In genomic region chr2:12271589-12271984, GRCh38 we compare ENCODE assay signal across 15 cellular contexts.
DNase-seq lines count a peak whose midpoint lies in the region; ATAC-seq and TF ChIP-seq lines count a peak whose summit lies in the region.
"Had no signal": no experiment of that assay in that cellular context is flagged by ENCODE, and none has a peak within 500 bp of the region (broad histone marks: within the 10 kb centered on the region; RNA-seq: fewer than 3 reads in every experiment).

No MANE protein-coding gene starts in this region.

- no peaks in the 10 kb centered on the region for H3K36me3 ChIP-seq in hepatocyte (replicated peaks; ENCODE audit: insufficient read depth, low read depth)
- H3K36me3 ChIP-seq: esophagus squamous epithelium had no signal

- H3K27ac Mint-ChIP-seq in activated CD4-positive, alpha-beta T cell treated with anti-CD3 and anti-CD28 coated beads, Interleukin-2, amount 10 ng/mL, durations not matched to agents 7 days and 5 days = peak overlapping the region; percentile 50
- H3K27ac Mint-ChIP-seq in memory B cell (peak overlapping the region; percentile 94), Calu3 (ENCODE audit: unreplicated experiment) (no peak overlapping the region)
- H3K27ac Mint-ChIP-seq: activated naive CD4-positive, alpha-beta T cell treated with anti-CD3 and anti-CD28 coated beads for 36 hours had no signal

- no TSS peak for BruUV-seq in Calu3 (replicated peaks; lab: Mats Ljungman, UMichigan)

- no peaks in the 10 kb centered on the region for H3K9me2 ChIP-seq in hepatocyte (replicated peaks; ENCODE audit: insufficient read depth)

- H3K4me1 ChIP-seq in hepatocyte (ENCODE audit: insufficient read depth) = no peaks in the 10 kb centered on the region
- H3K4me1 ChIP-seq: esophagus squamous epithelium had no signal

- ATAC-seq in GM21526 (IDR thresholded peaks at IDR 0.05; ENCODE audit: low FRiP score, unreplicated experiment) (peak; percentile 51), HG03521 (IDR thresholded peaks at IDR 0.05; ENCODE audit: unreplicated experiment) (peak; percentile 40), memory B cell (ENCODE audit: low read depth) (peak; percentile 84)

- H3K4me2 ChIP-seq in hepatocyte = no peak overlapping the region

- no peaks in the 10 kb centered on the region for H3K79me2 ChIP-seq in hepatocyte

- no peaks in the 10 kb centered on the region for H3K27me3 ChIP-seq in hepatocyte
- H3K27me3 ChIP-seq: esophagus squamous epithelium had no signal

- peaks cover 5% of the 10 kb centered on the region for H3K9me3 Mint-ChIP-seq in activated CD4-positive, alpha-beta T cell treated with anti-CD3 and anti-CD28 coated beads, Interleukin-2, amount 10 ng/mL, durations not matched to agents 7 days and 5 days
- H3K9me3 Mint-ChIP-seq in memory B cell (peaks cover 5% of the 10 kb centered on the region), Calu3 (ENCODE audit: low read depth, unreplicated experiment) (no peaks in the 10 kb centered on the region)
- H3K9me3 Mint-ChIP-seq: activated naive CD4-positive, alpha-beta T cell treated with anti-CD3 and anti-CD28 coated beads for 36 hours had no signal

- intact Hi-C loops in Calu3 (cut with micrococcal nuclease; ENCODE audit: unreplicated experiment) = no loop called here

- peaks cover 5% of the 10 kb centered on the region for H3K36me3 Mint-ChIP-seq in activated CD4-positive, alpha-beta T cell treated with anti-CD3 and anti-CD28 coated beads, Interleukin-2, amount 10 ng/mL, durations not matched to agents 7 days and 5 days (ENCODE audit: low read depth)
- H3K36me3 Mint-ChIP-seq in memory B cell (peaks cover 4% of the 10 kb centered on the region), Calu3 (ENCODE audit: insufficient read depth, unreplicated experiment) (no peaks in the 10 kb centered on the region)

- H3K4me3 Mint-ChIP-seq in activated CD4-positive, alpha-beta T cell treated with anti-CD3 and anti-CD28 coated beads, Interleukin-2, amount 10 ng/mL, durations not matched to agents 7 days and 5 days = peak overlapping the region; percentile 35
- H3K4me3 Mint-ChIP-seq in memory B cell (peak overlapping the region; percentile 84), Calu3 (ENCODE audit: low read depth, unreplicated experiment) (no peak overlapping the region)
- H3K4me3 Mint-ChIP-seq: activated naive CD4-positive, alpha-beta T cell treated with anti-CD3 and anti-CD28 coated beads for 36 hours had no signal

- H3K27me3 Mint-ChIP-seq in activated CD4-positive, alpha-beta T cell treated with anti-CD3 and anti-CD28 coated beads, Interleukin-2, amount 10 ng/mL, durations not matched to agents 7 days and 5 days = peaks cover 15% of the 10 kb centered on the region
- H3K27me3 Mint-ChIP-seq in memory B cell = no peaks in the 10 kb centered on the region
- H3K27me3 Mint-ChIP-seq in Calu3 (ENCODE audit: unreplicated experiment) = no peaks in the 10 kb centered on the region

- 97% methylated on average over 1 of the region's 1 CpG for WGBS in hepatocyte (ENCODE audit: low lambda C conversion rate, missing lambda C conversion rate)

- CTCF ChIA-PET in activated CD4-positive, alpha-beta T cell treated with anti-CD3 and anti-CD28 coated beads, Interleukin-2, amount 10 ng/mL, durations not matched to agents 7 days and 5 days (lab: Charles Lee) = interaction anchor here (0.5 kb wide), 1 partner anchor 37 kb away, joined by 4 read pairs; no protein-coding TSS in a partner anchor
- CTCF ChIA-PET in Calu3 (lab: Charles Lee) = no interaction called here

- no peaks in the 10 kb centered on the region for H4K20me1 ChIP-seq in hepatocyte (ENCODE audit: insufficient read depth, poor library complexity, severe bottlenecking)

- H2AFZ ChIP-seq in hepatocyte = no peak overlapping the region

- DNase-seq in activated CD4-positive, alpha-beta T cell treated with anti-CD3 and anti-CD28 coated beads, Interleukin-2, amount 10 ng/mL, durations not matched to agents 7 days and 5 days = no peak
- no peak for DNase-seq in activated CD4-positive, alpha-beta T cell treated with anti-CD3 and anti-CD28 coated beads for 48 hours
- no peak for DNase-seq in memory B cell (ENCODE audit: low spot score in 2 of 2)
- no peak for DNase-seq in hepatocyte (ENCODE audit: low spot score)
- no peak for DNase-seq in stimulated activated naive CD4-positive, alpha-beta T cell treated with Interleukin-2 at 50 U/mL for 16 hours (lab: John Stamatoyannopoulos, UW)
- DNase-seq in Calu3 = no peak
- DNase-seq: ACHN; activated CD4-positive, CD25-positive, alpha-beta regulatory T cell treated with anti-CD3 and anti-CD28 coated beads, Interleukin-2, amount 50 U/mL, for 72 hours; esophagus squamous epithelium; NCI-H1417 treated with DMSO at 0.1 percent for 48 hours; NCI-H69; stimulated activated CD4-positive, alpha-beta T cell treated with anti-CD3 and anti-CD28 coated beads, Interleukin-12 subunit alpha, Interleukin-12 subunit beta, amount 100 ng/mL, for 4 hours had no signal

- H3K4me1 Mint-ChIP-seq in activated CD4-positive, alpha-beta T cell treated with anti-CD3 and anti-CD28 coated beads, Interleukin-2, amount 10 ng/mL, durations not matched to agents 7 days and 5 days = peaks cover 15% of the 10 kb centered on the region
- H3K4me1 Mint-ChIP-seq in memory B cell = peaks cover 15% of the 10 kb centered on the region
- H3K4me1 Mint-ChIP-seq in Calu3 (ENCODE audit: low read depth, unreplicated experiment) = no peaks in the 10 kb centered on the region

- no peak overlapping the region for H3K4me3 ChIP-seq in hepatocyte
- H3K4me3 ChIP-seq: esophagus squamous epithelium had no signal

- TF ChIP-seq CTCF in hepatocyte (IDR thresholded peaks at IDR 0.05; ENCODE audit: poor library complexity) (no peak), Calu3 (IDR thresholded peaks at IDR 0.05; ENCODE audit: unreplicated experiment) (no peak)

- H3K27ac ChIP-seq in hepatocyte = no peak overlapping the region
- H3K27ac ChIP-seq: esophagus squamous epithelium had no signal

- no peaks in the 10 kb centered on the region for H3K9me3 ChIP-seq in hepatocyte (ENCODE audit: low read depth)
- H3K9me3 ChIP-seq: esophagus squamous epithelium had no signal

- POLR2A ChIA-PET in activated CD4-positive, alpha-beta T cell treated with anti-CD3 and anti-CD28 coated beads, Interleukin-2, amount 10 ng/mL, durations not matched to agents 7 days and 5 days (lab: Charles Lee) = interaction anchor here (0.6 kb wide), 1 partner anchor 446 kb away, joined by 4 read pairs; no protein-coding TSS in a partner anchor
